In genomic region chr10:132850246-132850645, GRCh38 we compare ENCODE assay signal across 15 cellular contexts.
"Had no signal": no experiment of that assay in that cellular context is flagged by ENCODE, and none has a peak within 500 bp of the region (broad histone marks: within the 10 kb centered on the region; RNA-seq: fewer than 3 reads in every experiment).

No MANE protein-coding gene starts in this region.

- H3K27me3 ChIP-seq: brain microvascular endothelial cell, thyroid gland had no signal

- H3K27ac Mint-ChIP-seq: activated B cell treated with CpG ODN at 0.5 μM for 24 hours; activated CD4-positive, alpha-beta T cell treated with anti-CD3 and anti-CD28 coated beads, Interleukin-2, amount 10 ng/mL, durations not matched to agents 7 days and 5 days; activated naive CD4-positive, alpha-beta T cell treated with anti-CD3 and anti-CD28 coated beads for 36 hours; activated T-cell treated with anti-CD3 and anti-CD28 coated beads, Interleukin-2, amount 50 U/mL, for 72 hours; nephron progenitor cell; T-helper 1 cell treated with Interleukin-12 subunit alpha and Interleukin-12 subunit beta and Interleukin-4 antibody, amounts not matched to agents 30 μg/mL and 1 μg/mL, for 36 hours had no signal

- H3K9me3 Mint-ChIP-seq: activated B cell treated with CpG ODN at 0.5 μM for 24 hours; activated CD4-positive, alpha-beta T cell treated with anti-CD3 and anti-CD28 coated beads, Interleukin-2, amount 10 ng/mL, durations not matched to agents 7 days and 5 days; activated naive CD4-positive, alpha-beta T cell treated with anti-CD3 and anti-CD28 coated beads for 36 hours; activated T-cell treated with anti-CD3 and anti-CD28 coated beads, Interleukin-2, amount 50 U/mL, for 72 hours; T-helper 1 cell treated with Interleukin-12 subunit alpha and Interleukin-12 subunit beta and Interleukin-4 antibody, amounts not matched to agents 30 μg/mL and 1 μg/mL, for 36 hours had no signal

- H3K4me3 Mint-ChIP-seq: activated B cell treated with CpG ODN at 0.5 μM for 24 hours; activated CD4-positive, alpha-beta T cell treated with anti-CD3 and anti-CD28 coated beads, Interleukin-2, amount 10 ng/mL, durations not matched to agents 7 days and 5 days; activated naive CD4-positive, alpha-beta T cell treated with anti-CD3 and anti-CD28 coated beads for 36 hours; activated T-cell treated with anti-CD3 and anti-CD28 coated beads, Interleukin-2, amount 50 U/mL, for 72 hours; nephron progenitor cell; T-helper 1 cell treated with Interleukin-12 subunit alpha and Interleukin-12 subunit beta and Interleukin-4 antibody, amounts not matched to agents 30 μg/mL and 1 μg/mL, for 36 hours had no signal

- H3K36me3 ChIP-seq: brain microvascular endothelial cell, heart left ventricle, pancreas, thyroid gland had no signal

- H3K4me1 ChIP-seq: pancreas had no signal

- H3K4me3 ChIP-seq: heart left ventricle, pancreas, thyroid gland had no signal

- DNase-seq: activated B cell treated with CpG ODN at 0.5 μM for 24 hours; activated CD4-positive, alpha-beta T cell treated with anti-CD3 and anti-CD28 coated beads, Interleukin-2, amount 10 ng/mL, durations not matched to agents 7 days and 5 days; activated naive CD4-positive, alpha-beta T cell treated with anti-CD3 and anti-CD28 coated beads for 36 hours; activated T-cell treated with anti-CD3 and anti-CD28 coated beads, Interleukin-2, amount 50 U/mL, for 72 hours; brain microvascular endothelial cell; effector CD4-positive, alpha-beta T cell; mesendoderm; nephron progenitor cell; retina; stimulated activated CD4-positive, alpha-beta T cell treated with anti-CD3 and anti-CD28 coated beads, Interleukin-4, amount 100 ng/mL, for 4 hours; thyroid gland had no signal

- ATAC-seq: activated T-cell treated with anti-CD3 and anti-CD28 coated beads, Interleukin-2, amount 50 U/mL, for 72 hours; left ventricle myocardium superior; pancreas had no signal

- H3K9me3 ChIP-seq: pancreas, thyroid gland had no signal

- H3K27ac ChIP-seq: brain microvascular endothelial cell, heart left ventricle, pancreas, thyroid gland had no signal
